Comparison of ENCODE assay signal across 14 cellular contexts in genomic region chr10:132960651-132961419, GRCh38. TPM values are rescaled to one million over a fixed set of nuclear protein-coding genes. Genes with fewer than 3 reads are reported as not detected.
A peak's percentile ranks its signal among the peaks of the same experiment; 100 is the strongest.
DNase-seq lines count a peak whose midpoint lies in the region; ATAC-seq and TF ChIP-seq lines count a peak whose summit lies in the region.
"Had no signal": no experiment of that assay in that cellular context is flagged by ENCODE, and none has a peak within 500 bp of the region (broad histone marks: within the 10 kb centered on the region; RNA-seq: fewer than 3 reads in every experiment).

No MANE protein-coding gene starts in this region.

- no peaks in the 10 kb centered on the region for H3K36me3 ChIP-seq in naive thymus-derived CD4-positive, alpha-beta T cell (ENCODE audit: control insufficient read depth in 2 of 3, insufficient read depth in 3 of 3, low read length in 3 of 3)
- H3K36me3 ChIP-seq in MG63: no peaks in the 10 kb centered on the region

- POLR2A ChIA-PET in naive thymus-derived CD4-positive, alpha-beta T cell (lab: Charles Lee): no interaction called here

- H3K36me3 Mint-ChIP-seq in natural killer cell: no peaks in the 10 kb centered on the region
- H3K36me3 Mint-ChIP-seq in natural killer cell treated with Interleukin-12 subunit alpha and Interleukin-12 subunit beta and Interleukin-15 and Interleukin-18, amount 100 ng/mL, for 72 hours: no peaks in the 10 kb centered on the region
- peaks cover 7% of the 10 kb centered on the region for H3K36me3 Mint-ChIP-seq in T-helper 17 cell (ENCODE audit: low read depth)
- H3K36me3 Mint-ChIP-seq in naive thymus-derived CD4-positive, alpha-beta T cell: no peaks in the 10 kb centered on the region

- peaks cover 0 to 3% of the 10 kb centered on the region in 2 donors for H3K4me1 ChIP-seq in naive thymus-derived CD4-positive, alpha-beta T cell (ENCODE audit: control insufficient read depth in 2 of 2, insufficient read depth in 2 of 2, low read length in 2 of 2)
- H3K4me1 ChIP-seq: testis had no signal

- no peaks in the 10 kb centered on the region for H3K9me3 Mint-ChIP-seq in natural killer cell
- H3K9me3 Mint-ChIP-seq in natural killer cell treated with Interleukin-12 subunit alpha and Interleukin-12 subunit beta and Interleukin-15 and Interleukin-18, amount 100 ng/mL, for 72 hours: no peaks in the 10 kb centered on the region
- H3K9me3 Mint-ChIP-seq in naive thymus-derived CD4-positive, alpha-beta T cell: peaks cover 0 to 2% (median 0%) of the 10 kb centered on the region in 11 donors
- H3K9me3 Mint-ChIP-seq: activated CD4-positive, alpha-beta memory T cell treated with anti-CD3 and anti-CD28 coated beads, Interleukin-2, amount 10 ng/mL, durations not matched to agents 7 days and 5 days had no signal

- intact Hi-C loops in natural killer cell (cut with micrococcal nuclease): no loop called here
- intact Hi-C loops in naive thymus-derived CD4-positive, alpha-beta T cell (cut with micrococcal nuclease): no loop called here

- H3K27ac ChIP-seq in naive thymus-derived CD4-positive, alpha-beta T cell (ENCODE audit: low read depth, low read length): no peak overlapping the region
- H3K27ac ChIP-seq: testis had no signal

- H3K9me3 ChIP-seq in T-helper 17 cell (ENCODE audit: control insufficient read depth, low read length, poor library complexity, severe bottlenecking): no peaks in the 10 kb centered on the region
- no peaks in the 10 kb centered on the region for H3K9me3 ChIP-seq in naive thymus-derived CD4-positive, alpha-beta T cell (ENCODE audit: control insufficient read depth in 2 of 3, low read length in 3 of 3)
- H3K9me3 ChIP-seq in MG63: no peaks in the 10 kb centered on the region
- H3K9me3 ChIP-seq: testis had no signal

- no peak overlapping the region for H3K4me3 ChIP-seq in naive thymus-derived CD4-positive, alpha-beta T cell (ENCODE audit: low read length)
- H3K4me3 ChIP-seq in MG63: no peak overlapping the region

- CTCF ChIA-PET in naive thymus-derived CD4-positive, alpha-beta T cell (lab: Charles Lee): no interaction called here

- peaks cover 5 to 6% of the 10 kb centered on the region in 2 donors for H3K27me3 Mint-ChIP-seq in natural killer cell (ENCODE audit: low read depth in 2 of 2)
- peaks cover 6 to 12% of the 10 kb centered on the region in 2 donors for H3K27me3 Mint-ChIP-seq in natural killer cell treated with Interleukin-12 subunit alpha and Interleukin-12 subunit beta and Interleukin-15 and Interleukin-18, amount 100 ng/mL, for 72 hours
- H3K27me3 Mint-ChIP-seq in T-helper 17 cell: peaks cover 5% of the 10 kb centered on the region
- peaks cover 5 to 24% (median 17%) of the 10 kb centered on the region in 5 donors for H3K27me3 Mint-ChIP-seq in naive thymus-derived CD4-positive, alpha-beta T cell

- peak overlapping the region; percentile 63 for H3K4me3 Mint-ChIP-seq in natural killer cell
- H3K4me3 Mint-ChIP-seq in natural killer cell treated with Interleukin-12 subunit alpha and Interleukin-12 subunit beta and Interleukin-15 and Interleukin-18, amount 100 ng/mL, for 72 hours: no peak overlapping the region
- H3K4me3 Mint-ChIP-seq in T-helper 17 cell: peak overlapping the region; percentile 96
- peak overlapping the region in 7 of 10 donors; percentile 33 to 92 (median 51) for H3K4me3 Mint-ChIP-seq in naive thymus-derived CD4-positive, alpha-beta T cell
- H3K4me3 Mint-ChIP-seq: activated CD4-positive, alpha-beta memory T cell treated with anti-CD3 and anti-CD28 coated beads, Interleukin-2, amount 10 ng/mL, durations not matched to agents 7 days and 5 days had no signal

- no peak for ATAC-seq in natural killer cell
- ATAC-seq in natural killer cell treated with Interleukin-12 subunit alpha and Interleukin-12 subunit beta and Interleukin-15 and Interleukin-18, amount 100 ng/mL, for 72 hours: no peak
- ATAC-seq in T-helper 17 cell: no peak
- no peak for ATAC-seq in naive thymus-derived CD4-positive, alpha-beta T cell

- DNase-seq in natural killer cell (no peak), T-helper 17 cell (no peak), GDM1 (lab: John Stamatoyannopoulos, UW) (no peak), SHP77 (lab: John Stamatoyannopoulos, UW) (no peak), MG63 (no peak)
- DNase-seq in natural killer cell treated with Interleukin-12 subunit alpha and Interleukin-12 subunit beta and Interleukin-15 and Interleukin-18, amount 100 ng/mL, for 72 hours (ENCODE audit: low spot score): no peak
- DNase-seq in naive thymus-derived CD4-positive, alpha-beta T cell: no peak
- DNase-seq: activated CD4-positive, alpha-beta memory T cell treated with anti-CD3 and anti-CD28 coated beads, Interleukin-2, amount 10 ng/mL, durations not matched to agents 7 days and 5 days; kidney glomerular epithelial cell; NCI-H1092 treated with DMSO at 0.1 percent for 48 hours; NCI-H510A treated with DMSO at 0.1 percent for 48 hours; retina; stimulated activated CD4-positive, alpha-beta T cell treated with anti-CD3 and anti-CD28 coated beads, Interleukin-15, amount 100 ng/mL, for 24 hours; testis had no signal

- no peaks in the 10 kb centered on the region for H3K27me3 ChIP-seq in naive thymus-derived CD4-positive, alpha-beta T cell (ENCODE audit: control insufficient read depth in 2 of 2, insufficient read depth in 2 of 2, low read length in 2 of 2)
- H3K27me3 ChIP-seq in MG63: no peaks in the 10 kb centered on the region
- H3K27me3 ChIP-seq: testis had no signal

- no peak overlapping the region for H3K27ac Mint-ChIP-seq in natural killer cell
- H3K27ac Mint-ChIP-seq in natural killer cell treated with Interleukin-12 subunit alpha and Interleukin-12 subunit beta and Interleukin-15 and Interleukin-18, amount 100 ng/mL, for 72 hours: no peak overlapping the region
- H3K27ac Mint-ChIP-seq in T-helper 17 cell: no peak overlapping the region
- no peak overlapping the region for H3K27ac Mint-ChIP-seq in naive thymus-derived CD4-positive, alpha-beta T cell
- H3K27ac Mint-ChIP-seq: activated CD4-positive, alpha-beta memory T cell treated with anti-CD3 and anti-CD28 coated beads, Interleukin-2, amount 10 ng/mL, durations not matched to agents 7 days and 5 days had no signal

- TF ChIP-seq CTCF in natural killer cell (IDR thresholded peaks at IDR 0.05): no peak

- H3K4me1 Mint-ChIP-seq in natural killer cell (peaks cover 14 to 23% of the 10 kb centered on the region in 2 donors), T-helper 17 cell (peaks cover 17% of the 10 kb centered on the region)
- H3K4me1 Mint-ChIP-seq in natural killer cell treated with Interleukin-12 subunit alpha and Interleukin-12 subunit beta and Interleukin-15 and Interleukin-18, amount 100 ng/mL, for 72 hours (ENCODE audit: low read depth in 2 of 2): peaks cover 20 to 22% of the 10 kb centered on the region in 2 donors
- peaks cover 7 to 27% (median 16%) of the 10 kb centered on the region in 7 donors for H3K4me1 Mint-ChIP-seq in naive thymus-derived CD4-positive, alpha-beta T cell

RNA-seq across cellular contexts. Expression of gene CFAP46, which starts 18.5 kb away (rescaled TPM):
- total RNA-seq in natural killer cell (under 1 TPM in 1 of 3 donors, not detected in 2; 0.35 TPM), T-helper 17 cell (not detected)
- total RNA-seq in natural killer cell treated with Interleukin-12 subunit alpha and Interleukin-12 subunit beta and Interleukin-15 and Interleukin-18, amount 100 ng/mL, for 72 hours: under 1 TPM in 1 of 2 donors, not detected in 1; 0.19 TPM
- under 1 TPM in 1 of 5 experiments, not detected in 4; 0.05 TPM for total RNA-seq in naive thymus-derived CD4-positive, alpha-beta T cell
- polyA plus RNA-seq in naive thymus-derived CD4-positive, alpha-beta T cell: not detected
- total RNA-seq in MG63 (2014; rRNA removed; shearing (Covaris generic); ENCODE audit: low replicate concordance): 0.33 TPM in 1 of 2 replicates, not detected in the other
- total RNA-seq: activated CD4-positive, alpha-beta memory T cell treated with anti-CD3 and anti-CD28 coated beads, Interleukin-2, amount 10 ng/mL, durations not matched to agents 7 days and 5 days had no signal
